ENCODE assay signal across 34 cellular contexts in the genomic region with DNA sequence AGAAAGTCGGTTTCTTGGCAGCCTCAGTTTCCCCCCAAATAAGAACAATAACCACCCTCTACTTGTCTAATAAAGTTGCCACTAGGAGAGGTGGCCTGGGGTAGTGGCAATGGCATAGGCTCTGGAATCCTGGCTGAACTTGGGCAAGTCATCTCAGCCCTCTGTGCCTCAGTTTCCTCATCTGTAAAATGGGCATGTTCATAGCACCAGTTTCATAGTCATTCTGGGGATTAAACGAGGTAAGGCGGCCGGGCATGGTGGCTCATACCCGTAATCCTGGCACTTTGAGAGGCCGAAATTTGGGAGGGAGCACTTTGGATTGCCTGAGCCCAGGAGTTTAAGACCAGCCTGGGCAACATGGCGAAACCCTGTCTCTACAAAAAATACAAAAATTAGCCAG.
"Had no signal": no experiment of that assay in that cellular context is flagged by ENCODE, and none has a peak within 500 bp of the region (broad histone marks: within the 10 kb centered on the region; RNA-seq: fewer than 3 reads in every experiment).

No MANE protein-coding gene starts in this region.

- H3K4me3 ChIP-seq: MG63 had no signal

- H3K9me3 ChIP-seq: MG63 had no signal

- DNase-seq: Karpas-422, Kasumi-1, MG63, MM.1S, MV-4-11, NCI-H1048, NCI-H1092, NCI-H1092 treated with DMSO at 0.1 percent for 48 hours, NCI-H1105, NCI-H1105 treated with DMSO at 0.1 percent for 48 hours, NCI-H1417, NCI-H1417 treated with DMSO at 0.1 percent for 48 hours, NCI-H1436, NCI-H1436 treated with DMSO at 0.1 percent for 48 hours, NCI-H146, NCI-H1694, NCI-H1694 treated with DMSO at 0.1 percent for 48 hours, NCI-H187, NCI-H187 treated with DMSO at 0.1 percent for 48 hours, NCI-H1930, NCI-H2029, NCI-H2029 treated with DMSO at 0.1 percent for 48 hours, NCI-H2081, NCI-H2081 treated with DMSO at 0.1 percent for 48 hours, NCI-H2107, NCI-H2171, NCI-H2171 treated with DMSO at 0.1 percent for 48 hours, NCI-H2227 treated with DMSO at 0.1 percent for 48 hours, NCI-H226, NCI-H446, NCI-H446 treated with DMSO at 0.1 percent for 48 hours, NCI-H510A, NCI-H510A treated with DMSO at 0.1 percent for 48 hours, NCI-H524 had no signal

- H3K36me3 ChIP-seq: MG63 had no signal
